Comparison of ENCODE assay signal across 12 cellular contexts in the genomic region with DNA sequence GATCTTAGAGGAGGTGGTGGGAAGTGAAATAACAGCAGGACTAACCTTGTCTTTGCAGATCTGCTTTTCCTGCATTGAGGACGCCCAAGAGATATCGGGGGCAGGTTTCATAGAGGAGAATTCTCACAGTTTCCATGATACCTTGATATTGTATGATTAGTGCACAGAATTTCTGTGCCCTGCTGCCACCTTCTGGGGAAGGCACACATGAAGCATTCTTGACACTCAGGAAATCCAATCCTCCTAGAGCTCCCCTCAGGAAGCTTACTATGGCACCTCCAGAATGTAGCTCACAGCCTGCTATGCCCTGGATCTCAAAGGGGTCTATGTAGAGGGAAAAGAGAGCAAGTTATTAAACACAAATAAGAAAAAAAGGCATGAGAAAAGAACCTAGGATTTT. TPM values are rescaled to one million over a fixed set of nuclear protein-coding genes. Genes with fewer than 3 reads are reported as not detected.
DNase-seq lines count a peak whose midpoint lies in the region; ATAC-seq, FAIRE-seq and TF ChIP-seq lines count a peak whose summit lies in the region.
"Had no signal": no experiment of that assay in that cellular context is flagged by ENCODE, and none has a peak within 500 bp of the region (broad histone marks: within the 10 kb centered on the region; RNA-seq: fewer than 3 reads in every experiment).

No MANE protein-coding gene starts in this region.

- no peak overlapping the region for H3K27ac Mint-ChIP-seq in activated T-cell treated with anti-CD3 and anti-CD28 coated beads, Interleukin-2, amount 50 U/mL, for 72 hours

- H3K27me3 ChIP-seq in liver (ENCODE audit: control insufficient read depth in 4 of 4, insufficient read depth in 4 of 4, low read length in 3 of 4) (no peaks in the 10 kb centered on the region), HepG2 (ENCODE audit: control insufficient read depth in 1 of 2, insufficient read depth in 2 of 2, low read length in 2 of 2) (no peaks in the 10 kb centered on the region), MM.1S (replicated peaks; ENCODE audit: insufficient read depth, low read length) (no peaks in the 10 kb centered on the region), GM12878 (replicated peaks in 1 of 2; ENCODE audit: control insufficient read depth in 2 of 2, insufficient read depth in 2 of 2, low read length in 1 of 2) (no peaks in the 10 kb centered on the region), upper lobe of right lung (no peaks in the 10 kb centered on the region)
- H3K27me3 ChIP-seq: body of pancreas had no signal

- in situ Hi-C loops in HepG2 (cut with HindIII; ENCODE audit: extremely low pct_ligation_motif_present, low pct_unique_long_range_greater_than_20kb): no loop called here
- in situ Hi-C loops in GM12878 (cut with MboI): loop anchor here (10.0 kb wide), 1 partner anchor 125 kb away; no protein-coding TSS in a partner anchor

- H3K36me3 Mint-ChIP-seq in activated T-cell treated with anti-CD3 and anti-CD28 coated beads, Interleukin-2, amount 50 U/mL, for 72 hours (ENCODE audit: insufficient read depth in 2 of 2): no peaks in the 10 kb centered on the region

- intact Hi-C loops in HepG2 (cut with micrococcal nuclease; ENCODE audit: unreplicated experiment): no loop called here
- intact Hi-C loops in GM12878 (cut with micrococcal nuclease; ENCODE audit: unreplicated experiment): loop anchor here (1.0 kb wide), 2 partner anchors 84 to 126 kb away; no protein-coding TSS in a partner anchor
- intact Hi-C loops in upper lobe of right lung (cut with DNase I): no loop called here

- ATAC-seq in HepG2 (no peak), GM12878 (peak; percentile 84), upper lobe of right lung (peak; percentile 62)
- ATAC-seq in activated T-cell treated with anti-CD3 and anti-CD28 coated beads, Interleukin-2, amount 50 U/mL, for 72 hours (replicated peaks in 1 of 2): no peak
- ATAC-seq: body of pancreas had no signal

- no peaks in the 10 kb centered on the region for H3K9me3 Mint-ChIP-seq in activated T-cell treated with anti-CD3 and anti-CD28 coated beads, Interleukin-2, amount 50 U/mL, for 72 hours

- POLR2A ChIA-PET in HepG2 (lab: Yijun Ruan, JAX) (no interaction called here), GM12878 (lab: Charles Lee) (interaction anchor here (1.3 to 1.4 kb wide), 2 partner anchors 82 to 126 kb away, joined by 3 to 6 read pairs; no protein-coding TSS in a partner anchor)

- no TSS peak for BruUV-seq in HepG2 (replicated peaks; lab: Mats Ljungman, UMichigan)
- no TSS peak for BruUV-seq in GM12878 (replicated peaks; lab: Mats Ljungman, UMichigan)

- H3K36me3 ChIP-seq in liver (ENCODE audit: control insufficient read depth in 4 of 4, insufficient read depth in 3 of 4, low read depth in 1 of 4, low read length in 3 of 4): no peaks in the 10 kb centered on the region
- H3K36me3 ChIP-seq in HepG2 (replicated peaks in 1 of 2; ENCODE audit: control insufficient read depth in 1 of 2, insufficient read depth in 2 of 2, low read length in 2 of 2): no peaks in the 10 kb centered on the region
- H3K36me3 ChIP-seq in MM.1S (replicated peaks; ENCODE audit: insufficient read depth, low read length): no peaks in the 10 kb centered on the region
- H3K36me3 ChIP-seq in GM12878 (ENCODE audit: control insufficient read depth in 2 of 2, insufficient read depth in 2 of 2, low read length in 1 of 2): no peaks in the 10 kb centered on the region
- H3K36me3 ChIP-seq in upper lobe of right lung: no peaks in the 10 kb centered on the region

- DNase-seq in HepG2 (ENCODE audit: low spot score) (no peak), MM.1S (peak; percentile 38), GM12878 (ENCODE audit: low read depth, low spot score) (no peak), upper lobe of right lung (no peak), OCI-M2 (lab: John Stamatoyannopoulos, UW; ENCODE audit: unreplicated experiment) (no peak), RCC 7860 (ENCODE audit: low spot score) (no peak)
- DNase-seq in activated T-cell treated with anti-CD3 and anti-CD28 coated beads, Interleukin-2, amount 50 U/mL, for 72 hours: no peak
- DNase-seq: body of pancreas, glutamatergic neuron, NCI-H2227 treated with DMSO at 0.1 percent for 48 hours, occipital lobe had no signal

- H3K9me3 ChIP-seq in liver (ENCODE audit: control insufficient read depth in 4 of 4, low read length in 3 of 4) (no peaks in the 10 kb centered on the region), HepG2 (ENCODE audit: low read length) (peaks cover 2% of the 10 kb centered on the region; the same call in 1 of the 2 replicates), MM.1S (replicated peaks; ENCODE audit: insufficient read depth, low read length) (no peaks in the 10 kb centered on the region), GM12878 (replicated peaks; ENCODE audit: control insufficient read depth, insufficient read depth, low read length) (no peaks in the 10 kb centered on the region), upper lobe of right lung (no peaks in the 10 kb centered on the region)
- H3K9me3 ChIP-seq: body of pancreas had no signal

- CTCF ChIA-PET in HepG2 (lab: Yijun Ruan, JAX; ENCODE audit: low intra/inter-chr PET ratio, low total read pairs): no interaction called here
- CTCF ChIA-PET in GM12878 (lab: Yijun Ruan, JAX): interaction anchor here (0.7 to 12.2 kb wide), 39 partner anchors 8 to 743 kb away, joined by 3 to 267 read pairs (median 5); a partner anchor contains a TSS

- H3K79me2 ChIP-seq in HepG2 (ENCODE audit: insufficient read depth, low read length): no peaks in the 10 kb centered on the region
- H3K79me2 ChIP-seq in MM.1S (ENCODE audit: low read length): no peaks in the 10 kb centered on the region
- H3K79me2 ChIP-seq in GM12878 (ENCODE audit: control insufficient read depth, insufficient read depth, low read length): no peaks in the 10 kb centered on the region

- no peaks in the 10 kb centered on the region for H3K4me1 ChIP-seq in liver (ENCODE audit: control insufficient read depth in 4 of 4, insufficient read depth in 4 of 4, low read length in 3 of 4)
- H3K4me1 ChIP-seq in HepG2 (ENCODE audit: insufficient read depth, low read length): no peaks in the 10 kb centered on the region
- peaks cover 17% of the 10 kb centered on the region for H3K4me1 ChIP-seq in MM.1S (ENCODE audit: low read length)
- H3K4me1 ChIP-seq in GM12878 (ENCODE audit: control insufficient read depth, insufficient read depth, low read length): peaks cover 4% of the 10 kb centered on the region
- no peaks in the 10 kb centered on the region for H3K4me1 ChIP-seq in upper lobe of right lung
- H3K4me1 ChIP-seq: body of pancreas had no signal

- TF ChIP-seq POLR2A in HepG2 (IDR thresholded peaks at IDR 0.05; ENCODE audit: insufficient read depth in 1 of 2, low read depth in 2 of 2, low read length in 2 of 2): no peak
- no peak for TF ChIP-seq POLR2A in GM12878 (IDR thresholded peaks at IDR 0.05; ENCODE audit: low read depth, low read length)

- TF ChIP-seq EP300 in HepG2 (IDR thresholded peaks at IDR 0.05; ENCODE audit: low read depth in 2 of 2, low read length in 2 of 2) (no peak), HepG2 (CRISPR knock-in tag; IDR thresholded peaks at IDR 0.05; ENCODE audit: borderline replicate concordance) (no peak), GM12878 (IDR thresholded peaks at IDR 0.05; ENCODE audit: borderline replicate concordance in 1 of 2, control insufficient read depth in 1 of 2, low read depth in 2 of 2, low read length in 2 of 2) (no peak)

- FAIRE-seq in HepG2 (lab: Jason Lieb, UNC) (no peak), GM12878 (lab: Jason Lieb, UNC) (no peak), RCC 7860 (lab: Jason Lieb, UNC) (no peak)

- H4K20me1 ChIP-seq in HepG2 (ENCODE audit: insufficient read depth, low read length) (no peaks in the 10 kb centered on the region), MM.1S (ENCODE audit: insufficient read depth, low read length) (no peaks in the 10 kb centered on the region), GM12878 (ENCODE audit: control insufficient read depth, insufficient read depth) (no peaks in the 10 kb centered on the region)

- no peaks in the 10 kb centered on the region for H3K9me2 ChIP-seq in MM.1S (replicated peaks; ENCODE audit: insufficient read depth, low read length)

- H2AFZ ChIP-seq in HepG2 (ENCODE audit: low read length) (no peak overlapping the region), MM.1S (ENCODE audit: low read length) (no peak overlapping the region), GM12878 (ENCODE audit: control insufficient read depth, low read depth, low read length) (no peak overlapping the region)

- no peak overlapping the region for H3K4me3 Mint-ChIP-seq in activated T-cell treated with anti-CD3 and anti-CD28 coated beads, Interleukin-2, amount 50 U/mL, for 72 hours

- no peak overlapping the region for H3K4me2 ChIP-seq in HepG2 (ENCODE audit: low read depth, low read length)
- H3K4me2 ChIP-seq in MM.1S (ENCODE audit: low read depth, low read length): no peak overlapping the region
- no peak overlapping the region for H3K4me2 ChIP-seq in GM12878 (ENCODE audit: control insufficient read depth, insufficient read depth)

- RAD21 ChIA-PET in GM12878 (lab: Charles Lee; ENCODE audit: unreplicated experiment): interaction anchor here (0.6 to 10.6 kb wide), 33 partner anchors 9 to 742 kb away, joined by 3 to 179 read pairs (median 4); a partner anchor contains a TSS

- no peaks in the 10 kb centered on the region for H3K27me3 Mint-ChIP-seq in activated T-cell treated with anti-CD3 and anti-CD28 coated beads, Interleukin-2, amount 50 U/mL, for 72 hours (ENCODE audit: low read depth)

- H3K4me3 ChIP-seq in liver (ENCODE audit: low read depth in 1 of 3, low read length in 3 of 3) (no peak overlapping the region), HepG2 (replicated peaks in 1 of 3; ENCODE audit: insufficient read depth in 1 of 3, low read depth in 2 of 3, low read length in 3 of 3) (no peak overlapping the region), MM.1S (ENCODE audit: low read length) (no peak overlapping the region), GM12878 (no peak overlapping the region), upper lobe of right lung (no peak overlapping the region)
- H3K4me3 ChIP-seq: body of pancreas had no signal

- SMC1A ChIA-PET in GM12878 (lab: Charles Lee; ENCODE audit: uncharacterized antibody, unreplicated experiment): interaction anchor here (0.7 to 6.8 kb wide), 35 partner anchors 19 to 1000 kb away, joined by 3 to 172 read pairs (median 4); a partner anchor contains a TSS

- peak; percentile 30 for TF ChIP-seq RAD21 in liver (IDR thresholded peaks at IDR 0.05)
- TF ChIP-seq RAD21 in HepG2 (CRISPR knock-in tag; IDR thresholded peaks at IDR 0.05): no peak
- TF ChIP-seq RAD21 in GM12878 (IDR thresholded peaks at IDR 0.05; ENCODE audit: insufficient read depth, low read depth, low read length): peak; percentile 80

- 77% methylated on average over 2 of the region's 2 CpGs for WGBS in liver
- WGBS in HepG2 (ENCODE audit: low lambda C conversion rate): 0% methylated on average over 2 of the region's 2 CpGs
- WGBS in GM12878 (ENCODE audit: insufficient coverage, insufficient replicate concordance, low lambda C conversion rate, missing lambda C conversion rate): 0% methylated on average over 2 of the region's 2 CpGs

- H3K9ac ChIP-seq in liver (ENCODE audit: low read depth in 1 of 2, low read length in 2 of 2) (no peak overlapping the region), HepG2 (ENCODE audit: insufficient read depth, low read depth, low read length) (no peak overlapping the region), MM.1S (ENCODE audit: low read length) (no peak overlapping the region), GM12878 (ENCODE audit: control insufficient read depth, insufficient read depth, low read length) (no peak overlapping the region)

- H3F3A ChIP-seq in MM.1S (ENCODE audit: insufficient read depth, low read length): 0 out of 2 replicates have a peak, but pooled peaks cover 9% of the 10 kb centered on the region

- H3K4me1 Mint-ChIP-seq in activated T-cell treated with anti-CD3 and anti-CD28 coated beads, Interleukin-2, amount 50 U/mL, for 72 hours (ENCODE audit: low read depth): peaks cover 11% of the 10 kb centered on the region

- H3K27ac ChIP-seq in liver (ENCODE audit: low read depth in 1 of 2, low read length in 2 of 2): no peak overlapping the region
- no peak overlapping the region for H3K27ac ChIP-seq in HepG2 (ENCODE audit: extremely low read length, insufficient read depth, low read length)
- H3K27ac ChIP-seq in MM.1S (ENCODE audit: low read length): no peak overlapping the region
- H3K27ac ChIP-seq in GM12878 (ENCODE audit: control insufficient read depth, insufficient read depth): no peak overlapping the region
- H3K27ac ChIP-seq in upper lobe of right lung: no peak overlapping the region
- H3K27ac ChIP-seq: body of pancreas had no signal

- peak; percentile 10 for TF ChIP-seq CTCF in liver (IDR thresholded peaks at IDR 0.05; ENCODE audit: low read depth, low read length, missing input control)
- no peak for TF ChIP-seq CTCF in HepG2 (CRISPR knock-in tag; IDR thresholded peaks at IDR 0.05)
- peak; percentile 61 for TF ChIP-seq CTCF in MM.1S (IDR thresholded peaks at IDR 0.05; ENCODE audit: low read length)
- TF ChIP-seq CTCF in GM12878 (IDR thresholded peaks at IDR 0.05 in 2 of 3, conservative IDR thresholded peaks at IDR 0.05 in 1 of 3; ENCODE audit: control insufficient read depth in 2 of 3, extremely low read depth in 1 of 3, insufficient read depth in 1 of 3, low read depth in 3 of 3, low read length in 3 of 3): peak; percentile 61 to 69 (median 63)
- TF ChIP-seq CTCF in upper lobe of right lung (IDR thresholded peaks at IDR 0.05): peak; percentile 33

RNA-seq across cellular contexts. Expression of a gene that starts 1.5 kb away (rescaled TPM):
- total RNA-seq in liver (under 1 TPM in 1 of 2 donors, not detected in 1; 0.19 TPM), HepG2 (2016; rRNA removed; fragmentation: Illumina TruSeq; extraction: Trizol) (not detected in 2 replicates), GM12878 (2014; rRNA removed) (not detected in 2 replicates), GM12878 (2014; rRNA removed; fragmentation: Illumina TruSeq; extraction: Trizol) (not detected in 2 replicates), GM12878 (2021) (not detected in 2 replicates), upper lobe of right lung (0.61 TPM)
- polyA plus RNA-seq in liver (not detected), HepG2 (2011; rRNA removed) (not detected in 2 replicates), GM12878 (2011; rRNA removed) (not detected in 2 replicates), GM12878 (2014; fragmentation: Illumina TruSeq; extraction: Trizol) (not detected in 2 replicates), GM12878 (2014; fragmentation: Nextera tagmentation; extraction: Ambion mirVana) (not detected), GM12878 (2014; rRNA removed) (not detected in 2 replicates), GM12878 (2016; fragmentation: Nextera tagmentation; extraction: Ambion mirVana) (not detected)
- not detected in 2 replicates for total RNA-seq in HepG2 (2016; cell fraction: cytosol; rRNA removed; fragmentation: Illumina TruSeq; extraction: Trizol; ENCODE audit: low read depth)
- not detected in 2 replicates for total RNA-seq in HepG2 (2016; cell fraction: insoluble cytoplasmic fraction; rRNA removed; fragmentation: Illumina TruSeq; extraction: Trizol)
- total RNA-seq in HepG2 (2016; cell fraction: membrane; rRNA removed; fragmentation: Illumina TruSeq; extraction: Trizol): not detected in 2 replicates
- not detected in 2 replicates for total RNA-seq in HepG2 (2016; cell fraction: nucleus; rRNA removed; fragmentation: Illumina TruSeq; extraction: Trizol)
- not detected in 2 replicates for polyA plus RNA-seq in HepG2 (2011; cell fraction: cytosol; rRNA removed)
- polyA plus RNA-seq in HepG2 (2011; cell fraction: nucleus; rRNA removed): not detected in 2 replicates
- polyA plus RNA-seq in HepG2 (2012): not detected in 2 replicates
- not detected in 2 replicates for polyA plus RNA-seq in HepG2 (2016; cell fraction: cytosol; fragmentation: Illumina TruSeq; extraction: Trizol; ENCODE audit: low read depth)
- not detected in 2 replicates for polyA plus RNA-seq in HepG2 (2016; cell fraction: insoluble cytoplasmic fraction; fragmentation: Illumina TruSeq; extraction: Trizol; ENCODE audit: low read depth)
- not detected in 2 replicates for polyA plus RNA-seq in HepG2 (2016; cell fraction: membrane; fragmentation: Illumina TruSeq; extraction: Trizol; ENCODE audit: low read depth)
- not detected in 2 replicates for polyA plus RNA-seq in HepG2 (2016; cell fraction: nucleus; fragmentation: Illumina TruSeq; extraction: Trizol; ENCODE audit: insufficient read depth, low read depth)
- not detected in 2 replicates for polyA minus RNA-seq in HepG2 (2011; rRNA and poly(A)+ RNA removed; ENCODE audit: low replicate concordance)
- polyA minus RNA-seq in HepG2 (2011; cell fraction: cytosol; rRNA and poly(A)+ RNA removed): not detected in 2 replicates
- not detected in 2 replicates for polyA minus RNA-seq in HepG2 (2011; cell fraction: nucleus; rRNA and poly(A)+ RNA removed)
- not detected in 2 replicates for total RNA-seq in GM12878 (2013; cell fraction: nucleolus; rRNA removed)
- not detected for polyA plus RNA-seq in GM12878 (2011; ENCODE audit: low read depth)
- polyA plus RNA-seq in GM12878 (2011; cell fraction: cytosol; rRNA removed): not detected in 2 replicates
- not detected in 2 replicates for polyA plus RNA-seq in GM12878 (2011; cell fraction: nucleus; rRNA removed)
- polyA plus RNA-seq in GM12878 (2012): not detected in 2 replicates
- not detected in 2 replicates for polyA minus RNA-seq in GM12878 (2011; rRNA and poly(A)+ RNA removed)
- not detected in 2 replicates for polyA minus RNA-seq in GM12878 (2011; cell fraction: cytosol; rRNA and poly(A)+ RNA removed)
- polyA minus RNA-seq in GM12878 (2011; cell fraction: nucleus; rRNA and poly(A)+ RNA removed): not detected in 2 replicates
- total RNA-seq in activated T-cell treated with anti-CD3 and anti-CD28 coated beads, Interleukin-2, amount 50 U/mL, for 72 hours: not detected
- total RNA-seq: occipital lobe had no signal

RNA-seq across cellular contexts. Expression of a gene that starts 23.9 kb away (rescaled TPM):
- total RNA-seq in liver (under 1 TPM; 0.25 to 0.56 TPM), HepG2 (2016; rRNA removed; fragmentation: Illumina TruSeq; extraction: Trizol) (not detected in 2 replicates), GM12878 (2014; rRNA removed) (not detected in 2 replicates), GM12878 (2014; rRNA removed; fragmentation: Illumina TruSeq; extraction: Trizol) (not detected in 2 replicates), GM12878 (2021) (not detected in 2 replicates), upper lobe of right lung (3.8 TPM)
- polyA plus RNA-seq in liver (under 1 TPM in 1 of 2 donors, not detected in 1; 0.09 TPM), HepG2 (2011; rRNA removed) (not detected in 2 replicates), GM12878 (2011; rRNA removed) (0.05 TPM in 1 of 2 replicates, not detected in the other), GM12878 (2014; fragmentation: Illumina TruSeq; extraction: Trizol) (0.07 TPM in 1 of 2 replicates, not detected in the other), GM12878 (2014; fragmentation: Nextera tagmentation; extraction: Ambion mirVana) (under 1 TPM in 1 of 2 experiments, not detected in 1; 0.05 TPM), GM12878 (2014; rRNA removed) (not detected in 2 replicates), GM12878 (2016; fragmentation: Nextera tagmentation; extraction: Ambion mirVana) (not detected)
- not detected in 2 replicates for total RNA-seq in HepG2 (2016; cell fraction: cytosol; rRNA removed; fragmentation: Illumina TruSeq; extraction: Trizol; ENCODE audit: low read depth)
- total RNA-seq in HepG2 (2016; cell fraction: insoluble cytoplasmic fraction; rRNA removed; fragmentation: Illumina TruSeq; extraction: Trizol): not detected in 2 replicates
- total RNA-seq in HepG2 (2016; cell fraction: membrane; rRNA removed; fragmentation: Illumina TruSeq; extraction: Trizol): not detected in 2 replicates
- total RNA-seq in HepG2 (2016; cell fraction: nucleus; rRNA removed; fragmentation: Illumina TruSeq; extraction: Trizol): not detected in 2 replicates
- polyA plus RNA-seq in HepG2 (2011; cell fraction: cytosol; rRNA removed): not detected in 2 replicates
- not detected in 2 replicates for polyA plus RNA-seq in HepG2 (2011; cell fraction: nucleus; rRNA removed)
- polyA plus RNA-seq in HepG2 (2012): not detected in 2 replicates
- not detected in 2 replicates for polyA plus RNA-seq in HepG2 (2016; cell fraction: cytosol; fragmentation: Illumina TruSeq; extraction: Trizol; ENCODE audit: low read depth)
- not detected in 2 replicates for polyA plus RNA-seq in HepG2 (2016; cell fraction: insoluble cytoplasmic fraction; fragmentation: Illumina TruSeq; extraction: Trizol; ENCODE audit: low read depth)
- not detected in 2 replicates for polyA plus RNA-seq in HepG2 (2016; cell fraction: membrane; fragmentation: Illumina TruSeq; extraction: Trizol; ENCODE audit: low read depth)
- not detected in 2 replicates for polyA plus RNA-seq in HepG2 (2016; cell fraction: nucleus; fragmentation: Illumina TruSeq; extraction: Trizol; ENCODE audit: insufficient read depth, low read depth)
- polyA minus RNA-seq in HepG2 (2011; rRNA and poly(A)+ RNA removed; ENCODE audit: low replicate concordance): not detected in 2 replicates
- not detected in 2 replicates for polyA minus RNA-seq in HepG2 (2011; cell fraction: cytosol; rRNA and poly(A)+ RNA removed)
- polyA minus RNA-seq in HepG2 (2011; cell fraction: nucleus; rRNA and poly(A)+ RNA removed): not detected in 2 replicates
- not detected in 2 replicates for total RNA-seq in GM12878 (2013; cell fraction: nucleolus; rRNA removed)
- polyA plus RNA-seq in GM12878 (2011; ENCODE audit: low read depth): not detected
- not detected in 2 replicates for polyA plus RNA-seq in GM12878 (2011; cell fraction: cytosol; rRNA removed)
- polyA plus RNA-seq in GM12878 (2011; cell fraction: nucleus; rRNA removed): not detected in 2 replicates
- polyA plus RNA-seq in GM12878 (2012): not detected in 2 replicates
- not detected in 2 replicates for polyA minus RNA-seq in GM12878 (2011; rRNA and poly(A)+ RNA removed)
- polyA minus RNA-seq in GM12878 (2011; cell fraction: cytosol; rRNA and poly(A)+ RNA removed): not detected in 2 replicates
- polyA minus RNA-seq in GM12878 (2011; cell fraction: nucleus; rRNA and poly(A)+ RNA removed): not detected in 2 replicates
- not detected for total RNA-seq in activated T-cell treated with anti-CD3 and anti-CD28 coated beads, Interleukin-2, amount 50 U/mL, for 72 hours
- total RNA-seq: occipital lobe had no signal

RNA-seq across cellular contexts. Expression of a gene that starts 40.1 kb away (rescaled TPM):
- total RNA-seq in liver: under 1 TPM; 0.33 to 0.89 TPM
- under 1 TPM; 0.24 TPM for polyA plus RNA-seq in liver
- total RNA-seq in HepG2 (2016; rRNA removed; fragmentation: Illumina TruSeq; extraction: Trizol): not detected in 2 replicates
- total RNA-seq in HepG2 (2016; cell fraction: cytosol; rRNA removed; fragmentation: Illumina TruSeq; extraction: Trizol; ENCODE audit: low read depth): not detected in 2 replicates
- not detected in 2 replicates for total RNA-seq in HepG2 (2016; cell fraction: insoluble cytoplasmic fraction; rRNA removed; fragmentation: Illumina TruSeq; extraction: Trizol)
- not detected in 2 replicates for total RNA-seq in HepG2 (2016; cell fraction: membrane; rRNA removed; fragmentation: Illumina TruSeq; extraction: Trizol)
- not detected in 2 replicates for total RNA-seq in HepG2 (2016; cell fraction: nucleus; rRNA removed; fragmentation: Illumina TruSeq; extraction: Trizol)
- polyA plus RNA-seq in HepG2 (2011; rRNA removed): not detected in 2 replicates
- polyA plus RNA-seq in HepG2 (2011; cell fraction: cytosol; rRNA removed): not detected in 2 replicates
- polyA plus RNA-seq in HepG2 (2011; cell fraction: nucleus; rRNA removed): not detected in 2 replicates
- polyA plus RNA-seq in HepG2 (2012): not detected in 2 replicates
- not detected in 2 replicates for polyA plus RNA-seq in HepG2 (2016; cell fraction: cytosol; fragmentation: Illumina TruSeq; extraction: Trizol; ENCODE audit: low read depth)
- polyA plus RNA-seq in HepG2 (2016; cell fraction: insoluble cytoplasmic fraction; fragmentation: Illumina TruSeq; extraction: Trizol; ENCODE audit: low read depth): not detected in 2 replicates
- polyA plus RNA-seq in HepG2 (2016; cell fraction: membrane; fragmentation: Illumina TruSeq; extraction: Trizol; ENCODE audit: low read depth): not detected in 2 replicates
- not detected in 2 replicates for polyA plus RNA-seq in HepG2 (2016; cell fraction: nucleus; fragmentation: Illumina TruSeq; extraction: Trizol; ENCODE audit: insufficient read depth, low read depth)
- not detected in 2 replicates for polyA minus RNA-seq in HepG2 (2011; rRNA and poly(A)+ RNA removed; ENCODE audit: low replicate concordance)
- polyA minus RNA-seq in HepG2 (2011; cell fraction: cytosol; rRNA and poly(A)+ RNA removed): not detected in 2 replicates
- not detected in 2 replicates for polyA minus RNA-seq in HepG2 (2011; cell fraction: nucleus; rRNA and poly(A)+ RNA removed)
- total RNA-seq in GM12878 (2013; cell fraction: nucleolus; rRNA removed): 4.2 and 4.8 TPM in 2 replicates
- 7.2 and 7.8 TPM in 2 replicates for total RNA-seq in GM12878 (2014; rRNA removed)
- 8.5 and 10.0 TPM in 2 replicates for total RNA-seq in GM12878 (2014; rRNA removed; fragmentation: Illumina TruSeq; extraction: Trizol)
- 6.0 and 8.4 TPM in 2 replicates for total RNA-seq in GM12878 (2021)
- 26.4 TPM for polyA plus RNA-seq in GM12878 (2011; ENCODE audit: low read depth)
- polyA plus RNA-seq in GM12878 (2011; rRNA removed): 1.1 and 1.6 TPM in 2 replicates
- 0.84 and 1.2 TPM in 2 replicates for polyA plus RNA-seq in GM12878 (2011; cell fraction: cytosol; rRNA removed)
- polyA plus RNA-seq in GM12878 (2011; cell fraction: nucleus; rRNA removed): 0.44 and 0.76 TPM in 2 replicates
- polyA plus RNA-seq in GM12878 (2012): 6.1 and 24.6 TPM in 2 replicates
- polyA plus RNA-seq in GM12878 (2014; fragmentation: Illumina TruSeq; extraction: Trizol): 12.8 TPM in 2 replicates
- polyA plus RNA-seq in GM12878 (2014; fragmentation: Nextera tagmentation; extraction: Ambion mirVana): 10 to 100 TPM; 16.5 to 19.0 TPM
- 10.2 and 10.5 TPM in 2 replicates for polyA plus RNA-seq in GM12878 (2014; rRNA removed)
- 1 to 10 TPM in 1 of 2 experiments, under 1 TPM in 1; 0.82 to 1.1 TPM for polyA plus RNA-seq in GM12878 (2016; fragmentation: Nextera tagmentation; extraction: Ambion mirVana)
- 0.73 and 0.88 TPM in 2 replicates for polyA minus RNA-seq in GM12878 (2011; rRNA and poly(A)+ RNA removed)
- polyA minus RNA-seq in GM12878 (2011; cell fraction: cytosol; rRNA and poly(A)+ RNA removed): not detected in 2 replicates
- polyA minus RNA-seq in GM12878 (2011; cell fraction: nucleus; rRNA and poly(A)+ RNA removed): 0.24 TPM in 1 of 2 replicates, not detected in the other
- total RNA-seq in upper lobe of right lung: 6.7 TPM
- under 1 TPM in 1 of 2 donors, not detected in 1; 0.16 TPM for total RNA-seq in activated T-cell treated with anti-CD3 and anti-CD28 coated beads, Interleukin-2, amount 50 U/mL, for 72 hours
- total RNA-seq: occipital lobe had no signal

Comparison
In these comparisons a context has a peak if more than half of its experiments do, and no peak if none do; other contexts are left out.
1. ATAC-seq: peak in GM12878 (single experiment) and upper lobe of right lung (single experiment); none in HepG2 (single experiment) and activated T-cell treated with anti-CD3 and anti-CD28 coated beads, Interleukin-2, amount 50 U/mL, for 72 hours (0 of 2).